ENCODE assay signal across 5 cellular contexts in genomic region chr16:30561212-30561816, GRCh38. TPM values are rescaled to one million over a fixed set of nuclear protein-coding genes. Genes with fewer than 3 reads are reported as not detected.
DNase-seq lines count a peak whose midpoint lies in the region; ATAC-seq and TF ChIP-seq lines count a peak whose summit lies in the region.

No MANE protein-coding gene starts in this region.

- H3K27ac ChIP-seq in VCaP (peak overlapping the region; percentile 33; the same call in 1 of the 2 replicates), substantia nigra (ENCODE audit: low read depth, low read length, poor library complexity, severe bottlenecking) (peak overlapping the region; percentile 38)

- intact Hi-C loops in cardiac septum (cut with DNase I) = no loop called here

- DNase-seq in cardiac septum (ENCODE audit: low spot score) (peak; percentile 80), substantia nigra (lab: John Stamatoyannopoulos, UW) (peak in 19 of 49 donors; percentile 5 to 73 (median 14)), MV-4-11 (lab: John Stamatoyannopoulos, UW) (no peak)

- no peak for TF ChIP-seq CTCF in VCaP (conservative IDR thresholded peaks at IDR 0.05)

- ATAC-seq in GM18517 (IDR thresholded peaks at IDR 0.05; ENCODE audit: unreplicated experiment) = no peak

RNA-seq across cellular contexts. Expression of gene ZNF764, which starts 3.1 kb away (rescaled TPM):
- 11.4 TPM for total RNA-seq in cardiac septum

RNA-seq across cellular contexts. Expression of gene ZNF688, which starts 10.2 kb away (rescaled TPM):
- 12.1 TPM for total RNA-seq in cardiac septum

RNA-seq across cellular contexts. Expression of gene ZNF785, which starts 24.2 kb away (rescaled TPM):
- total RNA-seq in cardiac septum = 6.7 TPM

RNA-seq across cellular contexts. Expression of gene ZNF747, which starts 26.7 kb away (rescaled TPM):
- total RNA-seq in cardiac septum = 13.7 TPM

RNA-seq across cellular contexts. Expression of gene ZNF768, which starts 34.9 kb away (rescaled TPM):
- total RNA-seq in cardiac septum = 49.8 TPM
